23 cellular contexts compared by ENCODE assay signal in genomic region chr15:39869251-39869650, GRCh38. TPM values are rescaled to one million over a fixed set of nuclear protein-coding genes. Genes with fewer than 3 reads are reported as not detected.
DNase-seq lines count a peak whose midpoint lies in the region; ATAC-seq and TF ChIP-seq lines count a peak whose summit lies in the region.
"Had no signal": no experiment of that assay in that cellular context is flagged by ENCODE, and none has a peak within 500 bp of the region (broad histone marks: within the 10 kb centered on the region; RNA-seq: fewer than 3 reads in every experiment).

No MANE protein-coding gene starts in this region.

- H3K9me3 ChIP-seq in BLaER1 treated with 17β-estradiol and CSF1 and Interleukin-3, amounts not matched to agents 10 nM and 100 nM (replicated peaks in 1 of 11): peaks cover 0 to 13% (median 0%) of the 10 kb centered on the region in 11 experiments; a peak in 5 of 22 replicates
- H3K9me3 ChIP-seq: ascending aorta, heart left ventricle, tibial artery had no signal

- ATAC-seq in WTC11: no peak
- ATAC-seq: activated CD8-positive, alpha-beta memory T cell treated with anti-CD3 and anti-CD28 coated beads, Interleukin-2, amount 10 ng/mL, durations not matched to agents 7 days and 5 days; Panc1; stimulated activated naive CD8-positive, alpha-beta T cell treated with anti-CD3 and anti-CD28 coated beads, Interleukin-15, Interleukin-2, amounts not matched to agents 100 U/mL and 50 U/mL, for 24 hours had no signal

- H3K9me3 Mint-ChIP-seq in WTC11: no peaks in the 10 kb centered on the region
- H3K9me3 Mint-ChIP-seq: activated CD4-positive, alpha-beta T cell treated with anti-CD3 and anti-CD28 coated beads, Interleukin-2, amount 10 ng/mL, durations not matched to agents 7 days and 5 days; memory B cell had no signal

- TF ChIP-seq CTCF in WTC11 (IDR thresholded peaks at IDR 0.05): no peak

- H3K27me3 ChIP-seq in BLaER1 treated with 17β-estradiol and CSF1 and Interleukin-3, amounts not matched to agents 10 nM and 100 nM: no peaks in the 10 kb centered on the region
- H3K27me3 ChIP-seq: ascending aorta, heart left ventricle, tibial artery had no signal

- peaks cover 13 to 41% (median 24%) of the 10 kb centered on the region in 10 experiments for H3K4me1 ChIP-seq in BLaER1 treated with 17β-estradiol and CSF1 and Interleukin-3, amounts not matched to agents 10 nM and 100 nM

- no peak overlapping the region for H3K4me3 Mint-ChIP-seq in WTC11
- H3K4me3 Mint-ChIP-seq: activated CD4-positive, alpha-beta T cell treated with anti-CD3 and anti-CD28 coated beads, Interleukin-2, amount 10 ng/mL, durations not matched to agents 7 days and 5 days; activated CD8-positive, alpha-beta memory T cell treated with anti-CD3 and anti-CD28 coated beads, Interleukin-2, amount 10 ng/mL, durations not matched to agents 7 days and 5 days; activated naive CD8-positive, alpha-beta T cell; memory B cell had no signal

- no peak overlapping the region for H3K9ac ChIP-seq in BLaER1 treated with 17β-estradiol and CSF1 and Interleukin-3, amounts not matched to agents 10 nM and 100 nM

- peaks cover 0 to 40% (median 5%) of the 10 kb centered on the region in 11 experiments; a peak in 7 of 22 replicates for H3K36me3 ChIP-seq in BLaER1 treated with 17β-estradiol and CSF1 and Interleukin-3, amounts not matched to agents 10 nM and 100 nM
- H3K36me3 ChIP-seq: ascending aorta, heart left ventricle, tibial artery had no signal

- H3K4me1 Mint-ChIP-seq in WTC11: peaks cover 70% of the 10 kb centered on the region
- H3K4me1 Mint-ChIP-seq: memory B cell had no signal

- H3K4me2 ChIP-seq in BLaER1 treated with 17β-estradiol and CSF1 and Interleukin-3, amounts not matched to agents 10 nM and 100 nM: peak overlapping the region; percentile 12 to 72 (median 30); a peak in 12 of 22 replicates

- H3K27me3 Mint-ChIP-seq in WTC11 (ENCODE audit: low read depth): no peaks in the 10 kb centered on the region

- DNase-seq in DMS79 treated with DMSO at 0.1 percent for 48 hours (lab: John Stamatoyannopoulos, UW) (peak; percentile 77), NCI-H187 treated with DMSO at 0.1 percent for 48 hours (lab: John Stamatoyannopoulos, UW) (peak; percentile 54), NCI-H524 treated with DMSO at 0.1 percent for 48 hours (lab: John Stamatoyannopoulos, UW) (peak; percentile 27), GF-D8 (lab: John Stamatoyannopoulos, UW) (no peak), ecto neural progenitor cell (ENCODE audit: low spot score) (no peak), WTC11 (ENCODE audit: low spot score) (no peak)
- DNase-seq in activated effector memory CD4-positive, alpha-beta T cell treated with Interleukin-2 at 50 U/mL for 16 hours: no peak
- DNase-seq: activated CD4-positive, alpha-beta T cell treated with anti-CD3 and anti-CD28 coated beads, Interleukin-2, amount 10 ng/mL, durations not matched to agents 7 days and 5 days; activated CD8-positive, alpha-beta memory T cell treated with anti-CD3 and anti-CD28 coated beads, Interleukin-2, amount 10 ng/mL, durations not matched to agents 7 days and 5 days; caudate nucleus; DMS 273 treated with DMSO at 0.1 percent for 48 hours; heart left ventricle; left cardiac atrium; retina; stimulated activated CD4-positive, alpha-beta T cell treated with anti-CD3 and anti-CD28 coated beads, Interleukin-4, amount 100 ng/mL, for 24 hours; stimulated activated naive CD8-positive, alpha-beta T cell treated with anti-CD3 and anti-CD28 coated beads, Interleukin-15, Interleukin-2, amounts not matched to agents 100 U/mL and 50 U/mL, for 24 hours; T-helper 2 cell had no signal

- no peak overlapping the region for H3K27ac Mint-ChIP-seq in WTC11
- H3K27ac Mint-ChIP-seq: activated CD4-positive, alpha-beta T cell treated with anti-CD3 and anti-CD28 coated beads, Interleukin-2, amount 10 ng/mL, durations not matched to agents 7 days and 5 days; activated CD8-positive, alpha-beta memory T cell treated with anti-CD3 and anti-CD28 coated beads, Interleukin-2, amount 10 ng/mL, durations not matched to agents 7 days and 5 days; activated naive CD8-positive, alpha-beta T cell; memory B cell had no signal

- CTCF ChIA-PET in WTC11 (lab: Charles Lee): no interaction called here

- POLR2A ChIA-PET in WTC11 (lab: Charles Lee): interaction anchor here (1.5 kb wide), 1 partner anchor 50 kb away, joined by 3 read pairs; no protein-coding TSS in a partner anchor

- H3K4me3 ChIP-seq in BLaER1 treated with 17β-estradiol and CSF1 and Interleukin-3, amounts not matched to agents 10 nM and 100 nM: no peak overlapping the region
- H3K4me3 ChIP-seq: ascending aorta, heart left ventricle, tibial artery had no signal

- H3K36me3 Mint-ChIP-seq in WTC11: peaks cover 6% of the 10 kb centered on the region
- H3K36me3 Mint-ChIP-seq: activated CD8-positive, alpha-beta memory T cell treated with anti-CD3 and anti-CD28 coated beads, Interleukin-2, amount 10 ng/mL, durations not matched to agents 7 days and 5 days; activated naive CD8-positive, alpha-beta T cell; memory B cell had no signal

- H4K20me1 ChIP-seq in BLaER1 treated with 17β-estradiol and CSF1 and Interleukin-3, amounts not matched to agents 10 nM and 100 nM: peaks cover 0 to 41% (median 0%) of the 10 kb centered on the region in 11 experiments; a peak in 2 of 22 replicates

- no peak overlapping the region for H3K27ac ChIP-seq in BLaER1 treated with 17β-estradiol and CSF1 and Interleukin-3, amounts not matched to agents 10 nM and 100 nM
- H3K27ac ChIP-seq: ascending aorta, heart left ventricle, tibial artery had no signal

TF ChIP-seq in WTC11, 78 proteins besides CTCF, POLR2A, EP300 and RAD21 (continues in another document):
- TF ChIP-seq ETV6 (CRISPR knock-in tag; IDR thresholded peaks at IDR 0.05): no peak
- no peak for TF ChIP-seq OVOL2 (CRISPR knock-in tag; IDR thresholded peaks at IDR 0.05; ENCODE audit: borderline replicate concordance)
- no peak for TF ChIP-seq ZNF532 (CRISPR knock-in tag; IDR thresholded peaks at IDR 0.05; ENCODE audit: borderline replicate concordance)
- no peak for TF ChIP-seq SP1 (CRISPR knock-in tag; conservative IDR thresholded peaks at IDR 0.05)
- no peak for TF ChIP-seq NR1H2 (CRISPR knock-in tag; IDR thresholded peaks at IDR 0.05)
- no peak for TF ChIP-seq ERG (CRISPR knock-in tag; IDR thresholded peaks at IDR 0.05)
- no peak for TF ChIP-seq ZMAT4 (CRISPR knock-in tag; IDR thresholded peaks at IDR 0.05)
- TF ChIP-seq E2F4 (CRISPR knock-in tag; IDR thresholded peaks at IDR 0.05; ENCODE audit: borderline replicate concordance, low read depth): no peak
- no peak for TF ChIP-seq NR2C2 (CRISPR knock-in tag; IDR thresholded peaks at IDR 0.05)

RNA-seq across cellular contexts. Expression of gene GPR176, which starts 50.8 kb away (rescaled TPM):
- 117 to 131 TPM (median 127 TPM) in 3 replicates for total RNA-seq in WTC11 (2021)
- total RNA-seq: activated CD4-positive, alpha-beta T cell treated with anti-CD3 and anti-CD28 coated beads, Interleukin-2, amount 10 ng/mL, durations not matched to agents 7 days and 5 days; activated CD8-positive, alpha-beta memory T cell treated with anti-CD3 and anti-CD28 coated beads, Interleukin-2, amount 10 ng/mL, durations not matched to agents 7 days and 5 days had no signal

Comparison
In these comparisons a context has a peak if more than half of its experiments do, and no peak if none do; other contexts are left out.
1. DNase-seq: peak in DMS79 treated with DMSO at 0.1 percent for 48 hours (single experiment), NCI-H187 treated with DMSO at 0.1 percent for 48 hours (single experiment) and NCI-H524 treated with DMSO at 0.1 percent for 48 hours (single experiment); none in activated effector memory CD4-positive, alpha-beta T cell treated with Interleukin-2 at 50 U/mL for 16 hours (single experiment), GF-D8 (single experiment), ecto neural progenitor cell (single experiment) and WTC11 (single experiment).